1 cellular context compared by ENCODE assay signal in the genomic region with DNA sequence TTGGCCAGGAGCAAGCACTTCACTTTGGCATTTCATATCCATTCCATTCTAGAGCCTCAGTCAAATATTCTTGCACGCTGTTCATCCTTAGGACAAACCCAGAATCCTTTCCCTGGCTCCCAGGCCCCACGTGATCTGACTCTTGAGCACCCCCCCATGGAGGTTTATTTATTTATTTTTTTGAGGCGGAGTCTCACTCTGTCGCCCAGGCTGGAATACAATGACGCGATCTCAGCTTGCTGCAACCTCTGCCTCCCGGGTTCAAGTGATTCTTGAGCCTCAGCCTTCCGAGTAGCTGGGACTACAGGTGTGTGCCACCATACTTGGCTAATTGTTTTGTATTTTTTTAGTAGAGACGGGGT.
TF ChIP-seq lines count a peak whose summit lies in the region.

No MANE protein-coding gene starts in this region.

TF ChIP-seq in HepG2, 621 proteins besides CTCF, POLR2A, EP300 and RAD21:
- TF ChIP-seq XBP1 (CRISPR knock-in tag; IDR thresholded peaks at IDR 0.05) (no peak), ZNF557 (CRISPR knock-in tag; IDR thresholded peaks at IDR 0.05) (no peak), ZNF441 (CRISPR knock-in tag; IDR thresholded peaks at IDR 0.05; ENCODE audit: borderline replicate concordance) (peak; percentile 98), STAG1 (CRISPR knock-in tag; IDR thresholded peaks at IDR 0.05) (no peak), MYNN (CRISPR knock-in tag; IDR thresholded peaks at IDR 0.05; ENCODE audit: low read depth) (no peak), PHF20 (CRISPR knock-in tag; IDR thresholded peaks at IDR 0.05) (no peak), KDM3A (CRISPR knock-in tag; IDR thresholded peaks at IDR 0.05; ENCODE audit: low read depth) (no peak), REPIN1 (CRISPR knock-in tag; IDR thresholded peaks at IDR 0.05; ENCODE audit: borderline replicate concordance, low read depth) (no peak), NFIC (IDR thresholded peaks at IDR 0.05; ENCODE audit: low read length) (no peak)
- TF ChIP-seq, protein P1, sequence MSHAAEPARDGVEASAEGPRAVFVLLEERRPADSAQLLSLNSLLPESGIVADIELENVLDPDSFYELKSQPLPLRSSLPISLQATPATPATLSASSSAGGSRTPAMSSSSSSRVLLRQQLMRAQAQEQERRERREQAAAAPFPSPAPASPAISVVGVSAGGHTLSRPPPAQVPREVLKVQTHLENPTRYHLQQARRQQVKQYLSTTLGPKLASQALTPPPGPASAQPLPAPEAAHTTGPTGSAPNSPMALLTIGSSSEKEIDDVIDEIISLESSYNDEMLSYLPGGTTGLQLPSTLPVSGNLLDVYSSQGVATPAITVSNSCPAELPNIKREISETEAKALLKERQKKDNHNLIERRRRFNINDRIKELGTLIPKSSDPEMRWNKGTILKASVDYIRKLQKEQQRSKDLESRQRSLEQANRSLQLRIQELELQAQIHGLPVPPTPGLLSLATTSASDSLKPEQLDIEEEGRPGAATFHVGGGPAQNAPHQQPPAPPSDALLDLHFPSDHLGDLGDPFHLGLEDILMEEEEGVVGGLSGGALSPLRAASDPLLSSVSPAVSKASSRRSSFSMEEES (CRISPR knock-in tag; IDR thresholded peaks at IDR 0.05), result no peak
- TF ChIP-seq, protein P2, sequence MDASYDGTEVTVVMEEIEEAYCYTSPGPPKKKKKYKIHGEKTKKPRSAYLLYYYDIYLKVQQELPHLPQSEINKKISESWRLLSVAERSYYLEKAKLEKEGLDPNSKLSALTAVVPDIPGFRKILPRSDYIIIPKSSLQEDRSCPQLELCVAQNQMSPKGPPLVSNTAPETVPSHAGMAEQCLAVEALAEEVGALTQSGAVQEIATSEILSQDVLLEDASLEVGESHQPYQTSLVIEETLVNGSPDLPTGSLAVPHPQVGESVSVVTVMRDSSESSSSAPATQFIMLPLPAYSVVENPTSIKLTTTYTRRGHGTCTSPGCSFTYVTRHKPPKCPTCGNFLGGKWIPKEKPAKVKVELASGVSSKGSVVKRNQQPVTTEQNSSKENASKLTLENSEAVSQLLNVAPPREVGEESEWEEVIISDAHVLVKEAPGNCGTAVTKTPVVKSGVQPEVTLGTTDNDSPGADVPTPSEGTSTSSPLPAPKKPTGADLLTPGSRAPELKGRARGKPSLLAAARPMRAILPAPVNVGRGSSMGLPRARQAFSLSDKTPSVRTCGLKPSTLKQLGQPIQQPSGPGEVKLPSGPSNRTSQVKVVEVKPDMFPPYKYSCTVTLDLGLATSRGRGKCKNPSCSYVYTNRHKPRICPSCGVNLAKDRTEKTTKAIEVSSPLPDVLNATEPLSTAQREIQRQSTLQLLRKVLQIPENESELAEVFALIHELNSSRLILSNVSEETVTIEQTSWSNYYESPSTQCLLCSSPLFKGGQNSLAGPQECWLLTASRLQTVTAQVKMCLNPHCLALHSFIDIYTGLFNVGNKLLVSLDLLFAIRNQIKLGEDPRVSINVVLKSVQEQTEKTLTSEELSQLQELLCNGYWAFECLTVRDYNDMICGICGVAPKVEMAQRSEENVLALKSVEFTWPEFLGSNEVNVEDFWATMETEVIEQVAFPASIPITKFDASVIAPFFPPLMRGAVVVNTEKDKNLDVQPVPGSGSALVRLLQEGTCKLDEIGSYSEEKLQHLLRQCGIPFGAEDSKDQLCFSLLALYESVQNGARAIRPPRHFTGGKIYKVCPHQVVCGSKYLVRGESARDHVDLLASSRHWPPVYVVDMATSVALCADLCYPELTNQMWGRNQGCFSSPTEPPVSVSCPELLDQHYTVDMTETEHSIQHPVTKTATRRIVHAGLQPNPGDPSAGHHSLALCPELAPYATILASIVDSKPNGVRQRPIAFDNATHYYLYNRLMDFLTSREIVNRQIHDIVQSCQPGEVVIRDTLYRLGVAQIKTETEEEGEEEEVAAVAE (CRISPR knock-in tag; IDR thresholded peaks at IDR 0.05; ENCODE audit: borderline replicate concordance), result no peak
- TF ChIP-seq, protein P3, sequence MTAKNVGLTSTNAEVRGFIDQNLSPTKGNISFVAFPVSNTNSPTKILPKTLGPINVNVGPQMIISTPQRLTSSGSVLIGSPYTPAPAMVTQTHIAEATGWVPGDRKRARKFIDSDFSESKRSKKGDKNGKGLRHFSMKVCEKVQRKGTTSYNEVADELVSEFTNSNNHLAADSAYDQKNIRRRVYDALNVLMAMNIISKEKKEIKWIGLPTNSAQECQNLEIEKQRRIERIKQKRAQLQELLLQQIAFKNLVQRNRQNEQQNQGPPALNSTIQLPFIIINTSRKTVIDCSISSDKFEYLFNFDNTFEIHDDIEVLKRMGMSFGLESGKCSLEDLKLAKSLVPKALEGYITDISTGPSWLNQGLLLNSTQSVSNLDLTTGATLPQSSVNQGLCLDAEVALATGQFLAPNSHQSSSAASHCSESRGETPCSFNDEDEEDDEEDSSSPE (CRISPR knock-in tag; IDR thresholded peaks at IDR 0.05), result no peak
- TF ChIP-seq, protein P4, sequence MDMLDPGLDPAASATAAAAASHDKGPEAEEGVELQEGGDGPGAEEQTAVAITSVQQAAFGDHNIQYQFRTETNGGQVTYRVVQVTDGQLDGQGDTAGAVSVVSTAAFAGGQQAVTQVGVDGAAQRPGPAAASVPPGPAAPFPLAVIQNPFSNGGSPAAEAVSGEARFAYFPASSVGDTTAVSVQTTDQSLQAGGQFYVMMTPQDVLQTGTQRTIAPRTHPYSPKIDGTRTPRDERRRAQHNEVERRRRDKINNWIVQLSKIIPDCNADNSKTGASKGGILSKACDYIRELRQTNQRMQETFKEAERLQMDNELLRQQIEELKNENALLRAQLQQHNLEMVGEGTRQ (IDR thresholded peaks at IDR 0.05; ENCODE audit: low read depth, low read length), result peak; percentile 54
- TF ChIP-seq, protein P4 (CRISPR knock-in tag; IDR thresholded peaks at IDR 0.05; ENCODE audit: borderline replicate concordance), result peak; percentile 72; the same call in 1 of the 2 replicates
